Comparison of ENCODE assay signal across 1 cellular context in the genomic region with DNA sequence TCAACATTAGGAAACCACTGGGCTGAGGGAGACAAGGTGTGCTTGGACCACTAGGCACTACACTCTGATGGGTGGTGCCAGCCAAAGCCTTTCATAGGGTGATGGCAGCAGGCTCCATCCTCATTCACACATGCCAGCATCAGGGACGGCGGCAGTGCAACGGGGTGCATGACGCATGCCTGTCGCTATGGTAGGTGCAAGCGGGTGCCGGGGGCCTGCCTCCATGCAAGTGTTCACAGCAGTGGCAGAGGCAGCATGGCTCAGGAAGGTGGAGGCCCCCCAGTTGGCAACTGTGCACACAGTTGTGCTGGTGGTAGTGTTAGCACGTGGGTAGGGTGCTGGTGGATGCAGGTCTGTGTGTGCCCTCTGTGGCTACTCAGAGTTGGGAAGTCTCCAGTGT.
TF ChIP-seq lines count a peak whose summit lies in the region.

No MANE protein-coding gene starts in this region.

TF ChIP-seq in HepG2, 621 proteins besides CTCF, POLR2A, EP300 and RAD21 (continued from another document):
- TF ChIP-seq, protein P1, sequence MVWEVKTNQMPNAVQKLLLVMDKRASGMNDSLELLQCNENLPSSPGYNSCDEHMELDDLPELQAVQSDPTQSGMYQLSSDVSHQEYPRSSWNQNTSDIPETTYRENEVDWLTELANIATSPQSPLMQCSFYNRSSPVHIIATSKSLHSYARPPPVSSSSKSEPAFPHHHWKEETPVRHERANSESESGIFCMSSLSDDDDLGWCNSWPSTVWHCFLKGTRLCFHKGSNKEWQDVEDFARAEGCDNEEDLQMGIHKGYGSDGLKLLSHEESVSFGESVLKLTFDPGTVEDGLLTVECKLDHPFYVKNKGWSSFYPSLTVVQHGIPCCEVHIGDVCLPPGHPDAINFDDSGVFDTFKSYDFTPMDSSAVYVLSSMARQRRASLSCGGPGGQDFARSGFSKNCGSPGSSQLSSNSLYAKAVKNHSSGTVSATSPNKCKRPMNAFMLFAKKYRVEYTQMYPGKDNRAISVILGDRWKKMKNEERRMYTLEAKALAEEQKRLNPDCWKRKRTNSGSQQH (CRISPR knock-in tag; IDR thresholded peaks at IDR 0.05; ENCODE audit: low read depth) = no peak
- TF ChIP-seq HOXA5 (CRISPR knock-in tag; IDR thresholded peaks at IDR 0.05) (no peak), RAD51 (IDR thresholded peaks at IDR 0.05; ENCODE audit: borderline replicate concordance) (no peak), ZKSCAN1 (IDR thresholded peaks at IDR 0.05; ENCODE audit: low read length) (no peak), MBNL3 (CRISPR knock-in tag; conservative IDR thresholded peaks at IDR 0.05) (no peak), SMAD3 (CRISPR knock-in tag; IDR thresholded peaks at IDR 0.05) (no peak)
- TF ChIP-seq, protein P2, sequence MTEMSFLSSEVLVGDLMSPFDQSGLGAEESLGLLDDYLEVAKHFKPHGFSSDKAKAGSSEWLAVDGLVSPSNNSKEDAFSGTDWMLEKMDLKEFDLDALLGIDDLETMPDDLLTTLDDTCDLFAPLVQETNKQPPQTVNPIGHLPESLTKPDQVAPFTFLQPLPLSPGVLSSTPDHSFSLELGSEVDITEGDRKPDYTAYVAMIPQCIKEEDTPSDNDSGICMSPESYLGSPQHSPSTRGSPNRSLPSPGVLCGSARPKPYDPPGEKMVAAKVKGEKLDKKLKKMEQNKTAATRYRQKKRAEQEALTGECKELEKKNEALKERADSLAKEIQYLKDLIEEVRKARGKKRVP (CRISPR knock-in tag; IDR thresholded peaks at IDR 0.05) = no peak
